In the genomic region with DNA sequence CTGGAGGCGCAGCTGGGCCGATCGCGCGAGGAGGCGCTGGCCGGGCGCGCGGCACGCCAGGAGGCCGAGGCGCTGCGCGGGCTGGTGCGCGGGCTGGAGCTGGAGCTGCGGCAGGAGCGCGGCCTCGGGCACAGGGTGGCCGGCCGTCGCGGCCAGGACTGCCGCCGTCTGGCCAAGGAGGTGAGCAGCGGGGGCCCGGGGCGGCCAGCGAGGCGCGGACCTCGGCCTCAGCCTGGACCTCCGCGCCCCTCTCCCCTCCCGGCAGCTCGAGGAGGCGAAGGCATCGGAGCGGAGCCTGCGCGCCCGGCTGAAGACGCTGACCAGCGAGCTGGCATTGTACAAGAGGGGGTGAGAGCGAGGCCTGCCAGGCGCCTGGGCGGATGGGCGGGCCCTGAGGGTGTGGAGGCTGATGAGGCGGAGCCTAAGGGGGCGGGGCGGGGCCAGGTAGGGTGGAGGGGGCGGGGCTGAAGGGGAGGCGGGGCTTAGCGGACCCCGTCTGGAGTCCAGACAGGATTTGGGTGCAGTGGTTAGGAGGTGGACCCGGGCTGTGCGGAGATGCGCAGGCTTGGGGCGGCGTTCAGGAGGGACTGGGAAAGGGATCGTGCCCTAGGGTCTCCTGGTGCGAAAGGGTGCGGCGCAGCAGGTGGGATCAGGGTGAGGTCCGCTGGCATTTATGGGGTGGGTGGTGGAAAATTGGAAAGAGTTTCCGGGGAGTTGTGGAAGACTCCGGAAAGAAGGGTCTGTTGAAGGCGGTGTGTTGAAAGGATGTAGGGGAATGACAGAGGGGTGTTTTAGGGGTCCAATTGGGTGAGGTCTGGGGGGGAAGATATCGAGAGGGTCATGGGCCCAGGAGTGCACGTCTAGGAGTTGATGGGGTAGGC, we compare ENCODE assay signal across 8 cellular contexts. TPM values are rescaled to one million over a fixed set of nuclear protein-coding genes. Genes with fewer than 3 reads are reported as not detected.
A peak's percentile ranks its signal among the peaks of the same experiment; 100 is the strongest.
DNase-seq lines count a peak whose midpoint lies in the region; ATAC-seq and TF ChIP-seq lines count a peak whose summit lies in the region.

No MANE protein-coding gene starts in this region.

- H3K9me3 ChIP-seq in mammary epithelial cell (replicated peaks; ENCODE audit: insufficient read depth, low read length) (no peaks in the 10 kb centered on the region), HAP-1 (no peaks in the 10 kb centered on the region)

- BruUV-seq in mammary epithelial cell (replicated peaks; lab: Mats Ljungman, UMichigan) = no TSS peak

- H3K4me3 ChIP-seq in mammary epithelial cell (replicated peaks in 1 of 3; ENCODE audit: insufficient read depth in 1 of 3, low read depth in 2 of 3, low read length in 3 of 3) = peak overlapping the region in 2 of 3 experiments; percentile 42 to 56
- H3K4me3 ChIP-seq in HAP-1 = no peak overlapping the region

- no peak for TF ChIP-seq CTCF in mammary epithelial cell (conservative IDR thresholded peaks at IDR 0.05 in 1 of 2, IDR thresholded peaks at IDR 0.05 in 1 of 2; ENCODE audit: extremely low read depth in 1 of 2, insufficient read depth in 1 of 2, low read depth in 1 of 2, low read length in 2 of 2)

- H3K36me3 ChIP-seq in mammary epithelial cell (ENCODE audit: insufficient read depth, low read length) (no peaks in the 10 kb centered on the region), HAP-1 (replicated peaks) (peaks cover 15% of the 10 kb centered on the region)

- ATAC-seq in activated CD4-positive, CD25-positive, alpha-beta regulatory T cell treated with anti-CD3 and anti-CD28 coated beads, Interleukin-2, amount 50 U/mL, for 24 hours = peak; percentile 54 to 58
- peak; percentile 89 for ATAC-seq in left colon
- no peak for ATAC-seq in GM18511 (IDR thresholded peaks at IDR 0.05; ENCODE audit: unreplicated experiment)

- H3K4me2 ChIP-seq in mammary epithelial cell (ENCODE audit: insufficient read depth, low read depth, low read length) = peak overlapping the region; percentile 98

- peak overlapping the region; percentile 89 for H2AFZ ChIP-seq in mammary epithelial cell (ENCODE audit: low read depth, low read length)

- no peak overlapping the region for H3K27ac ChIP-seq in mammary epithelial cell (ENCODE audit: insufficient read depth, low read depth, low read length)

- H3K4me1 ChIP-seq in mammary epithelial cell (ENCODE audit: insufficient read depth, low read length) (peaks cover 24% of the 10 kb centered on the region), HAP-1 (no peaks in the 10 kb centered on the region; the same call in 1 of the 2 replicates)

- 0% methylated on average over 1 of the region's 72 CpGs for WGBS in mammary epithelial cell (ENCODE audit: low coverage, missing lambda C conversion rate)

- H3K9ac ChIP-seq in mammary epithelial cell (ENCODE audit: insufficient read depth, low read length) = peak overlapping the region; percentile 14

- CTCF ChIA-PET in mammary epithelial cell (lab: Charles Lee; ENCODE audit: low non-redundant PET) = interaction anchor here (0.5 to 0.6 kb wide), 3 partner anchors 53 to 250 kb away, joined by 4 to 10 read pairs (median 7); no protein-coding TSS in a partner anchor

- intact Hi-C loops in mammary epithelial cell (cut with micrococcal nuclease) (no loop called here), left colon (cut with DNase I, micrococcal nuclease) (no loop called here)

- dilution Hi-C loops in mammary epithelial cell (cut with HindIII; ENCODE audit: low sequenced_read_pairs) = no loop called here

- no peak for TF ChIP-seq EP300 in Ishikawa (IDR thresholded peaks at IDR 0.05; ENCODE audit: borderline replicate concordance)

- H3K79me2 ChIP-seq in mammary epithelial cell (ENCODE audit: insufficient read depth, low read length) = no peaks in the 10 kb centered on the region

- in situ Hi-C loops in mammary epithelial cell (cut with MboI; ENCODE audit: low sequenced_read_pairs in 2 of 2) (no loop called here), HAP-1 (cut with MboI; ENCODE audit: low sequenced_read_pairs) (no loop called here)

- no peak for TF ChIP-seq RAD21 in Ishikawa (IDR thresholded peaks at IDR 0.05; ENCODE audit: low read depth)

- no peaks in the 10 kb centered on the region for H4K20me1 ChIP-seq in mammary epithelial cell (ENCODE audit: insufficient read depth, low read length)

- DNase-seq in AG20443 (ENCODE audit: low spot score) = peak; percentile 65
- DNase-seq in mammary epithelial cell = peak; percentile 58
- peak; percentile 81 to 90 for DNase-seq in left colon
- DNase-seq in stimulated activated CD4-positive, alpha-beta T cell treated with anti-CD3 and anti-CD28 coated beads, TNF-alpha, amount 100 ng/mL, for 1 hour (ENCODE audit: low read depth in 3 of 3, low spot score in 1 of 3) = peak; percentile 22 to 58 (median 40)
- DNase-seq in HAP-1 (ENCODE audit: low spot score in 2 of 2) = no peak

- H3K27me3 ChIP-seq in mammary epithelial cell (ENCODE audit: insufficient read depth, low read length) (no peaks in the 10 kb centered on the region), HAP-1 (ENCODE audit: low read depth) (no peaks in the 10 kb centered on the region)

TF ChIP-seq in Ishikawa, 13 proteins besides CTCF, POLR2A, EP300 and RAD21:
- TF ChIP-seq, protein P1, sequence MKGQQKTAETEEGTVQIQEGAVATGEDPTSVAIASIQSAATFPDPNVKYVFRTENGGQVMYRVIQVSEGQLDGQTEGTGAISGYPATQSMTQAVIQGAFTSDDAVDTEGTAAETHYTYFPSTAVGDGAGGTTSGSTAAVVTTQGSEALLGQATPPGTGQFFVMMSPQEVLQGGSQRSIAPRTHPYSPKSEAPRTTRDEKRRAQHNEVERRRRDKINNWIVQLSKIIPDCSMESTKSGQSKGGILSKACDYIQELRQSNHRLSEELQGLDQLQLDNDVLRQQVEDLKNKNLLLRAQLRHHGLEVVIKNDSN (IDR thresholded peaks at IDR 0.05) = no peak
- TF ChIP-seq CREB1 (IDR thresholded peaks at IDR 0.05; ENCODE audit: low read depth) (no peak), EGR1 (IDR thresholded peaks at IDR 0.05) (no peak), FOXM1 (IDR thresholded peaks at IDR 0.05; ENCODE audit: borderline replicate concordance, low read depth) (no peak), NFIC (IDR thresholded peaks at IDR 0.05) (no peak), TCF12 (IDR thresholded peaks at IDR 0.05; ENCODE audit: low read depth) (no peak; the same call in 1 of the 2 replicates), CEBPB (IDR thresholded peaks at IDR 0.05) (no peak), TAF1 (IDR thresholded peaks at IDR 0.05; ENCODE audit: low read depth) (peak; percentile 34; the same call in 1 of the 2 replicates), ZBTB7A (IDR thresholded peaks at IDR 0.05; ENCODE audit: low read depth) (peak; percentile 42; the same call in 1 of the 2 replicates), YY1 (IDR thresholded peaks at IDR 0.05; ENCODE audit: low read depth) (0 out of 2 replicates have a peak, but pooled peaks have one; percentile 18), TEAD4 (IDR thresholded peaks at IDR 0.05) (no peak)
- TF ChIP-seq, protein P2, sequence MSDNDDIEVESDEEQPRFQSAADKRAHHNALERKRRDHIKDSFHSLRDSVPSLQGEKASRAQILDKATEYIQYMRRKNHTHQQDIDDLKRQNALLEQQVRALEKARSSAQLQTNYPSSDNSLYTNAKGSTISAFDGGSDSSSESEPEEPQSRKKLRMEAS (IDR thresholded peaks at IDR 0.05) = peak; percentile 75
- TF ChIP-seq, protein P3, sequence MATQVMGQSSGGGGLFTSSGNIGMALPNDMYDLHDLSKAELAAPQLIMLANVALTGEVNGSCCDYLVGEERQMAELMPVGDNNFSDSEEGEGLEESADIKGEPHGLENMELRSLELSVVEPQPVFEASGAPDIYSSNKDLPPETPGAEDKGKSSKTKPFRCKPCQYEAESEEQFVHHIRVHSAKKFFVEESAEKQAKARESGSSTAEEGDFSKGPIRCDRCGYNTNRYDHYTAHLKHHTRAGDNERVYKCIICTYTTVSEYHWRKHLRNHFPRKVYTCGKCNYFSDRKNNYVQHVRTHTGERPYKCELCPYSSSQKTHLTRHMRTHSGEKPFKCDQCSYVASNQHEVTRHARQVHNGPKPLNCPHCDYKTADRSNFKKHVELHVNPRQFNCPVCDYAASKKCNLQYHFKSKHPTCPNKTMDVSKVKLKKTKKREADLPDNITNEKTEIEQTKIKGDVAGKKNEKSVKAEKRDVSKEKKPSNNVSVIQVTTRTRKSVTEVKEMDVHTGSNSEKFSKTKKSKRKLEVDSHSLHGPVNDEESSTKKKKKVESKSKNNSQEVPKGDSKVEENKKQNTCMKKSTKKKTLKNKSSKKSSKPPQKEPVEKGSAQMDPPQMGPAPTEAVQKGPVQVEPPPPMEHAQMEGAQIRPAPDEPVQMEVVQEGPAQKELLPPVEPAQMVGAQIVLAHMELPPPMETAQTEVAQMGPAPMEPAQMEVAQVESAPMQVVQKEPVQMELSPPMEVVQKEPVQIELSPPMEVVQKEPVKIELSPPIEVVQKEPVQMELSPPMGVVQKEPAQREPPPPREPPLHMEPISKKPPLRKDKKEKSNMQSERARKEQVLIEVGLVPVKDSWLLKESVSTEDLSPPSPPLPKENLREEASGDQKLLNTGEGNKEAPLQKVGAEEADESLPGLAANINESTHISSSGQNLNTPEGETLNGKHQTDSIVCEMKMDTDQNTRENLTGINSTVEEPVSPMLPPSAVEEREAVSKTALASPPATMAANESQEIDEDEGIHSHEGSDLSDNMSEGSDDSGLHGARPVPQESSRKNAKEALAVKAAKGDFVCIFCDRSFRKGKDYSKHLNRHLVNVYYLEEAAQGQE (IDR thresholded peaks at IDR 0.05; ENCODE audit: low read depth) = no peak
TF ChIP-seq in Ishikawa: peak in this region for 4.

RNA-seq across cellular contexts. Expression of gene PGLYRP1, which starts 7.5 kb away (rescaled TPM):
- not detected for total RNA-seq in mammary epithelial cell
- polyA plus RNA-seq in mammary epithelial cell = not detected
- not detected for polyA minus RNA-seq in mammary epithelial cell
- not detected for total RNA-seq in left colon

RNA-seq across cellular contexts. Expression of gene CCDC61, which starts 20.1 kb away (rescaled TPM):
- 10 to 100 TPM in 1 of 2 donors, 1 to 10 TPM in 1; 3.3 to 14.8 TPM for total RNA-seq in mammary epithelial cell
- polyA plus RNA-seq in mammary epithelial cell = 6.4 TPM
- polyA minus RNA-seq in mammary epithelial cell = 1.7 TPM
- 10 to 100 TPM; 16.4 to 20.6 TPM for total RNA-seq in left colon

RNA-seq across cellular contexts. Expression of gene IGFL4, which starts 25.5 kb away (rescaled TPM):
- total RNA-seq in mammary epithelial cell = 1 to 10 TPM in 1 of 2 donors, not detected in 1; 1.5 TPM
- polyA plus RNA-seq in mammary epithelial cell = not detected
- polyA minus RNA-seq in mammary epithelial cell = not detected
- total RNA-seq in left colon = not detected

RNA-seq across cellular contexts. Expression of gene NOVA2, which starts 41.7 kb away (rescaled TPM):
- not detected for total RNA-seq in mammary epithelial cell
- polyA plus RNA-seq in mammary epithelial cell = 0.01 TPM
- not detected for polyA minus RNA-seq in mammary epithelial cell
- 1 to 10 TPM in 1 of 2 donors, under 1 TPM in 1; 0.79 to 1.2 TPM for total RNA-seq in left colon

Comparison
In these comparisons a context has a peak if more than half of its experiments do, and no peak if none do; other contexts are left out.
1. DNase-seq: peak in AG20443 (single experiment), mammary epithelial cell (single experiment), left colon (2 of 2) and stimulated activated CD4-positive, alpha-beta T cell treated with anti-CD3 and anti-CD28 coated beads, TNF-alpha, amount 100 ng/mL, for 1 hour (3 of 3); none in HAP-1 (0 of 2).